1 cellular context compared by ENCODE assay signal in the genomic region with DNA sequence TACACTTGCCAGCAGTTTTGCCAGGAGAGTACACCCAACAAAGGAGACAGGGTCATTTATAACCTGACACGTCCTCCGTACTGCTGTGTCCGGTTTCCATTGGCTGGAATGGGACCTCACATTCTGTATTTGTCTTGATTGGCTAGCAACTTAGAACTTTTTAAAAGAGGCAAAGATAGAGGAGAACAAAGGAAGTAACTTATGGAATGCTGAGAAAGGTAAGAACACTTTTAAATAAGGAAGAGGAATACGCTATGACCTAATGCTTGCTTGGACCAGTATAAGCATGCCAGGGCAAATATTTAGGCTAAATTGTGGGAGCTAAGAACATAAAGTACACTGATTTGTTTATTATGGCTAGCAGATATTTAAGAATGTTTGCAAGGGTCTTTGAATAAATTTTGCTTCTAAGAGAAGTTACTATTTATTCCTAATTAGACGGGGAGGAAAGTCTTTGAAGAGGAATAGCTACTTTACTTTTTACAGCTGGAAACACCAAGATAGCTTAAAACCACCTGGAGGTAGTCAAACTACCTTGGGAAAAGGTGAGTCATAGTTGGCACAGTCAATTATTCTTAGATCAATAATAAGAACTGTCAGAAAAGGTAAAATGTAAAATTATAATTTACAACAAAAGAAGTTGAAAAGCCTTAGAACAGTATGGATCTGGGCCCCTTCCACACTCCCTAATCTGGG.
TF ChIP-seq lines count a peak whose summit lies in the region.
"Not testable (repeated sequence)": the region's sequence is repeated elsewhere in the genome, so short reads cannot be mapped to it uniquely, and the experiment has no call there.

No MANE protein-coding gene starts in this region.

TF ChIP-seq in K562, 482 proteins besides CTCF, POLR2A, EP300 and RAD21:
- TF ChIP-seq, protein P1, sequence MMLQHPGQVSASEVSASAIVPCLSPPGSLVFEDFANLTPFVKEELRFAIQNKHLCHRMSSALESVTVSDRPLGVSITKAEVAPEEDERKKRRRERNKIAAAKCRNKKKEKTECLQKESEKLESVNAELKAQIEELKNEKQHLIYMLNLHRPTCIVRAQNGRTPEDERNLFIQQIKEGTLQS (IDR thresholded peaks at IDR 0.05): peak; percentile 42; the same call in 1 of the 2 replicates
- TF ChIP-seq, protein P1 (CRISPR knock-in tag; conservative IDR thresholded peaks at IDR 0.05): not testable (repeated sequence)
TF ChIP-seq in K562: peak in this region for 1; not testable (repeated sequence) for 481.
